ENCODE assay signal across 27 cellular contexts in the genomic region with DNA sequence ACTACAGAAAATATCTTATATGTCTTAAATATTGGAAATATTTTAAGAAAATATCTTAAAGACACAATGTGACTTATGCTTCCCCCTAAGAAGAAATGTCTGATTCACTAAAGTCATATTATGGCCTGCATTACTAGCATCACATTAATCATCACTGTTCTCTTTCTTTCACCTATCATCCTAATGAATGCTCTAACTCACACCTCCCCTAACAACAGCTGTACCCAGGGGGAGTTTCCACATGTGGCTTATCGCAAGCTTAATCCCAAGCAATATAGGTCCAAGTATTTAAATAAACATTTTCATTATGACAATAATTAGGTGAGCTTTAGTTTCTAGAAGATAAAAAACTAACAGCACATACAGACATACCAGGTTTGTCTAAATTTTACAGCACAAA.
"Had no signal": no experiment of that assay in that cellular context is flagged by ENCODE, and none has a peak within 500 bp of the region (broad histone marks: within the 10 kb centered on the region; RNA-seq: fewer than 3 reads in every experiment).

No MANE protein-coding gene starts in this region.

- H3K27ac ChIP-seq: body of pancreas, gastrocnemius medialis, heart left ventricle, lower lobe of right lung, neural progenitor cell, sigmoid colon, spleen, thyroid gland had no signal

- H3K4me1 ChIP-seq: body of pancreas, lower lobe of right lung, neural progenitor cell, spleen had no signal

- H3K27me3 Mint-ChIP-seq: activated CD4-positive, alpha-beta T cell treated with anti-CD3 and anti-CD28 coated beads, Interleukin-2, amount 10 ng/mL, durations not matched to agents 7 days and 5 days; activated CD8-positive, alpha-beta memory T cell treated with anti-CD3 and anti-CD28 coated beads, Interleukin-2, amount 10 ng/mL, durations not matched to agents 7 days and 5 days; activated CD8-positive, alpha-beta T cell treated with anti-CD3 and anti-CD28 coated beads for 36 hours; activated naive CD8-positive, alpha-beta T cell treated with anti-CD3 and anti-CD28 coated beads, Interleukin-2, amount 50 U/mL, for 24 hours; dendritic cell treated with granulocyte-macrophage colony-stimulating factor and Interleukin-4, amounts not matched to agents 40 ng/mL and 50 ng/mL, for 4 days; naive thymus-derived CD4-positive, alpha-beta T cell; stimulated activated naive CD8-positive, alpha-beta T cell treated with anti-CD3 and anti-CD28 coated beads, Interleukin-15, Interleukin-2, amounts not matched to agents 100 ng/mL and 50 ng/mL, for 24 hours had no signal

- H3K9ac ChIP-seq: neural progenitor cell had no signal

- H3K9me3 Mint-ChIP-seq: activated CD4-positive, alpha-beta T cell treated with anti-CD3 and anti-CD28 coated beads, Interleukin-2, amount 10 ng/mL, durations not matched to agents 7 days and 5 days; activated CD8-positive, alpha-beta T cell treated with anti-CD3 and anti-CD28 coated beads for 36 hours; activated naive CD8-positive, alpha-beta T cell treated with anti-CD3 and anti-CD28 coated beads, Interleukin-2, amount 50 U/mL, for 24 hours; dendritic cell treated with granulocyte-macrophage colony-stimulating factor and Interleukin-4, amounts not matched to agents 40 ng/mL and 50 ng/mL, for 4 days; naive thymus-derived CD4-positive, alpha-beta T cell; neural progenitor cell; stimulated activated naive CD8-positive, alpha-beta T cell treated with anti-CD3 and anti-CD28 coated beads, Interleukin-15, Interleukin-2, amounts not matched to agents 100 ng/mL and 50 ng/mL, for 24 hours had no signal

- H2AFZ ChIP-seq: neural progenitor cell had no signal

- H3K9me3 ChIP-seq: body of pancreas, gastrocnemius medialis, heart left ventricle, lower lobe of right lung, sigmoid colon, spleen, thyroid gland had no signal

- H3K4me3 ChIP-seq: body of pancreas, gastrocnemius medialis, heart left ventricle, lower lobe of right lung, neural progenitor cell, sigmoid colon, spleen, thyroid gland had no signal

- H3K27ac Mint-ChIP-seq: activated CD4-positive, alpha-beta T cell treated with anti-CD3 and anti-CD28 coated beads, Interleukin-2, amount 10 ng/mL, durations not matched to agents 7 days and 5 days; activated CD8-positive, alpha-beta memory T cell treated with anti-CD3 and anti-CD28 coated beads, Interleukin-2, amount 10 ng/mL, durations not matched to agents 7 days and 5 days; activated CD8-positive, alpha-beta T cell treated with anti-CD3 and anti-CD28 coated beads for 36 hours; activated naive CD8-positive, alpha-beta T cell treated with anti-CD3 and anti-CD28 coated beads, Interleukin-2, amount 50 U/mL, for 24 hours; dendritic cell treated with granulocyte-macrophage colony-stimulating factor and Interleukin-4, amounts not matched to agents 40 ng/mL and 50 ng/mL, for 4 days; neural progenitor cell; stimulated activated naive CD8-positive, alpha-beta T cell treated with anti-CD3 and anti-CD28 coated beads, Interleukin-15, Interleukin-2, amounts not matched to agents 100 ng/mL and 50 ng/mL, for 24 hours had no signal

- H3K4me2 ChIP-seq: neural progenitor cell had no signal

- H3K4me3 Mint-ChIP-seq: activated CD4-positive, alpha-beta T cell treated with anti-CD3 and anti-CD28 coated beads, Interleukin-2, amount 10 ng/mL, durations not matched to agents 7 days and 5 days; activated CD8-positive, alpha-beta memory T cell treated with anti-CD3 and anti-CD28 coated beads, Interleukin-2, amount 10 ng/mL, durations not matched to agents 7 days and 5 days; activated CD8-positive, alpha-beta T cell treated with anti-CD3 and anti-CD28 coated beads for 36 hours; activated naive CD8-positive, alpha-beta T cell treated with anti-CD3 and anti-CD28 coated beads, Interleukin-2, amount 50 U/mL, for 24 hours; dendritic cell treated with granulocyte-macrophage colony-stimulating factor and Interleukin-4, amounts not matched to agents 40 ng/mL and 50 ng/mL, for 4 days; naive thymus-derived CD4-positive, alpha-beta T cell; neural progenitor cell; stimulated activated naive CD8-positive, alpha-beta T cell treated with anti-CD3 and anti-CD28 coated beads, Interleukin-15, Interleukin-2, amounts not matched to agents 100 ng/mL and 50 ng/mL, for 24 hours had no signal

- H3K36me3 ChIP-seq: neural progenitor cell, thyroid gland had no signal

- DNase-seq: activated CD4-positive, alpha-beta T cell treated with anti-CD3 and anti-CD28 coated beads, Interleukin-2, amount 10 ng/mL, durations not matched to agents 7 days and 5 days; activated CD4-positive, CD25-positive, alpha-beta regulatory T cell treated with anti-CD3 and anti-CD28 coated beads, Interleukin-2, amount 50 U/mL, for 72 hours; activated CD8-positive, alpha-beta memory T cell treated with anti-CD3 and anti-CD28 coated beads, Interleukin-2, amount 10 ng/mL, durations not matched to agents 7 days and 5 days; activated CD8-positive, alpha-beta T cell treated with anti-CD3 and anti-CD28 coated beads for 36 hours; activated gamma-delta T cell; activated naive CD4-positive, alpha-beta T cell treated with anti-CD3 and anti-CD28 coated beads, Interleukin-2, amount 50 U/mL, for 16 hours; activated naive CD8-positive, alpha-beta T cell treated with anti-CD3 and anti-CD28 coated beads, Interleukin-2, amount 50 U/mL, for 24 hours; activated T-cell treated with anti-CD3 and anti-CD28 coated beads for 4 hours; anterior cingulate cortex; body of pancreas; caudate nucleus; effector CD4-positive, alpha-beta T cell; gastrocnemius medialis; heart left ventricle; islet precursor cell; lower lobe of right lung; naive thymus-derived CD4-positive, alpha-beta T cell; retina; sigmoid colon; spleen; stimulated activated CD4-positive, alpha-beta T cell treated with anti-CD3 and anti-CD28 coated beads, Interleukin-4, amount 100 ng/mL, for 4 hours; substantia nigra; thyroid gland had no signal

- ATAC-seq: activated CD8-positive, alpha-beta memory T cell treated with anti-CD3 and anti-CD28 coated beads, Interleukin-2, amount 10 ng/mL, durations not matched to agents 7 days and 5 days; activated CD8-positive, alpha-beta T cell treated with anti-CD3 and anti-CD28 coated beads for 36 hours; activated naive CD8-positive, alpha-beta T cell treated with anti-CD3 and anti-CD28 coated beads, Interleukin-2, amount 50 U/mL, for 24 hours; body of pancreas; esophagus mucosa; gastrocnemius medialis; heart left ventricle; lower lobe of right lung; naive thymus-derived CD4-positive, alpha-beta T cell had no signal

- H3K27me3 ChIP-seq: body of pancreas, gastrocnemius medialis, heart left ventricle, neural progenitor cell, sigmoid colon, spleen, thyroid gland had no signal
